Comparison of ENCODE assay signal across 17 cellular contexts in the genomic region with DNA sequence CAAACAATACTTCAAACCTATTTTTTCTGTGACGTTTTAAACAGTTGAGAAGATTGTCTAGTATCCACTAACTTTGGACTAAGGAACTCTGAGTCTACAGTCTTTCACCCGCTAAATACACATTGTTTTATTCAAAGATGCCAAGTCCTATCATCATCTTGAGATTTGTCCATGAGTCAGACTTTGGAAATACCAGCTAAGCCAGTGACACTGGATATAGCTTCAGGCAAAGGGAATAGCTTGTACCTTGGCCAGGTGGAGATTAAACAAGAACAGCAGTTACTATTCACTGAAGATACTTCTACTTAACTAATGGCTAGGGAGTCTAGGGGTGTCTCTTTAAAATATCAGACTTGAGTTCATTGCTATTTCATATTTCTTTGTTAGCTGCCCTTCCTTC.
DNase-seq lines count a peak whose midpoint lies in the region; ATAC-seq and TF ChIP-seq lines count a peak whose summit lies in the region.
"Had no signal": no experiment of that assay in that cellular context is flagged by ENCODE, and none has a peak within 500 bp of the region (broad histone marks: within the 10 kb centered on the region; RNA-seq: fewer than 3 reads in every experiment).

No MANE protein-coding gene starts in this region.

- no peak for TF ChIP-seq EP300 in tibial nerve (IDR thresholded peaks at IDR 0.05)

- WGBS in tibial nerve, 2 donors: 90 to 91% methylated on average over 2 of the region's 2 CpGs

- DNase-seq in HuH-7.5 (ENCODE audit: low spot score) (peak; percentile 10), astrocyte of the hippocampus (ENCODE audit: low read depth, low spot score) (peak; percentile 12), foreskin fibroblast (peak; percentile 2 to 18), gastrocnemius medialis (peak in 1 of 2 donors; percentile 23), activated gamma-delta T cell treated with Interleukin-2 at 50 U/mL for 16 hours (no peak), tibial nerve (ENCODE audit: low spot score in 2 of 2) (no peak)
- DNase-seq: activated CD4-positive, alpha-beta T cell treated with anti-CD3 and anti-CD28 coated beads, Interleukin-2, amount 10 ng/mL, durations not matched to agents 7 days and 5 days; CD8-positive, alpha-beta memory T cell; cerebellar nuclear complex; hippocampal formation; mesendoderm; NCI-H2029 treated with DMSO at 0.1 percent for 48 hours; NCI-H510A; SHP77; T-cell had no signal

- H3K27me3 ChIP-seq in gastrocnemius medialis (no peaks in the 10 kb centered on the region), tibial nerve (no peaks in the 10 kb centered on the region)

- H3K27ac ChIP-seq in gastrocnemius medialis: peak overlapping the region in 1 of 4 donors; percentile 32
- H3K27ac ChIP-seq in tibial nerve: no peak overlapping the region

- H3K9me3 ChIP-seq in gastrocnemius medialis: no peaks in the 10 kb centered on the region
- H3K9me3 ChIP-seq in tibial nerve: peaks cover 0 to 2% (median 0%) of the 10 kb centered on the region in 4 donors

- no peak overlapping the region for H3K4me3 ChIP-seq in foreskin fibroblast (ENCODE audit: low read depth in 1 of 2, low read length in 2 of 2)
- no peak overlapping the region for H3K4me3 ChIP-seq in gastrocnemius medialis
- no peak overlapping the region for H3K4me3 ChIP-seq in tibial nerve

- TF ChIP-seq CTCF in foreskin fibroblast (IDR thresholded peaks at IDR 0.05; ENCODE audit: low read depth, low read length) (no peak), gastrocnemius medialis (IDR thresholded peaks at IDR 0.05 in 4 of 5, conservative IDR thresholded peaks at IDR 0.05 in 1 of 5) (no peak), tibial nerve (IDR thresholded peaks at IDR 0.05) (no peak)

- no peaks in the 10 kb centered on the region for H3K36me3 ChIP-seq in gastrocnemius medialis
- H3K36me3 ChIP-seq in tibial nerve: no peaks in the 10 kb centered on the region

- H3K4me1 ChIP-seq in gastrocnemius medialis: peaks cover 7 to 14% of the 10 kb centered on the region in 2 donors
- no peaks in the 10 kb centered on the region for H3K4me1 ChIP-seq in tibial nerve

- in situ Hi-C loops in gastrocnemius medialis (cut with MboI; ENCODE audit: low sequenced_read_pairs in 4 of 4): no loop called here

- TF ChIP-seq POLR2A in gastrocnemius medialis (IDR thresholded peaks at IDR 0.05): no peak
- no peak for TF ChIP-seq POLR2A in tibial nerve (IDR thresholded peaks at IDR 0.05)

- intact Hi-C loops in gastrocnemius medialis (cut with DNase I; ENCODE audit: low total_unique reads): no loop called here

- ATAC-seq in gastrocnemius medialis (peak; percentile 99), GM19351 (IDR thresholded peaks at IDR 0.05; ENCODE audit: unreplicated experiment) (no peak)
- ATAC-seq: natural killer cell treated with Interleukin-12 subunit alpha and Interleukin-12 subunit beta and Interleukin-15 and Interleukin-18, amount 100 ng/mL, for 72 hours; T-cell had no signal

Comparison
In these comparisons a context has a peak if more than half of its experiments do, and no peak if none do; other contexts are left out.
1. DNase-seq: peak in HuH-7.5 (single experiment), astrocyte of the hippocampus (single experiment) and foreskin fibroblast (2 of 2); none in activated gamma-delta T cell treated with Interleukin-2 at 50 U/mL for 16 hours (single experiment) and tibial nerve (0 of 2).